Comparison of ENCODE assay signal across 10 cellular contexts in the genomic region with DNA sequence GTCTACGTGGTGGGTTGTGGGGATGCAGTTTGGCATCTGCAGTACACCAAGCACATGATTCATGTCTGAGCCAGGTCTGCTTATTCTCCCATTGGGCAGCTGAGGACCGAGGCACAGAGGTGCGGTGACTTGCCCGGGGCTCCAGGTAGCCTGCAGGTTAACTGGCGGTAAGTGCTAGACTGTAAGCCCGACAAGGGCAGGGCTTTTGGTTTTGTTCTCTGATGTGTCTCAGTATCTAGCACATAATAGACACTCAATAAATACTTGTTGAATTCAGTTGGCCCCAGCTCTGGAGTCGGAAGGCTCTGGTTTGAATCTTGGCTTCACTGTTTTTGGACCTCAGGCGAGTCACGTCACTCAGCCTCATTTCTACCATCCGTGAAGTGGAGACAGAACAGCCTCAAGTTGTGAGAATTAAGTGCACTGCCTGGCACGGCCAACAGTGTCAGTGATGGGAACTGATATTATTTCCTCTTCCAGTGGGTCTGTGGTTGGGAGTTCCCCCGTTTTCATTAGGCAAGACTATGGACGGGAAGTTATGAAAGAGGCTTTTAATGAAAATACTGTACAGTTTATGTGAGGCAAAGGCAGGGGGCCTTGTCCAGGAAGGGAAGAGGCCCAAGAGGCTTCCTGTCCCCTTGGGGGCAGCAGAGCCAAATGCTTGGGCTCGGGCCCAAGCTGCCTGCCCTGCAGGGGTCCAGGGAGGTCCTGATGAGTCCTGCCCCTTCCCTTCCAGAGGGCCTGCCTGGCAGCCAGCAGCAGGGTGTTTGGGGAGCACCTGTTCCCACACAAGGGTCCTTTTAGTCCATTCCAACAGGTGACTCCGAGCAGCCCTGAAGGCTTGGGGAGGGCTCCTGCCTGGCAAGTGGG. TPM values are rescaled to one million over a fixed set of nuclear protein-coding genes. Genes with fewer than 3 reads are reported as not detected.
DNase-seq lines count a peak whose midpoint lies in the region; ATAC-seq and TF ChIP-seq lines count a peak whose summit lies in the region.
"Had no signal": no experiment of that assay in that cellular context is flagged by ENCODE, and none has a peak within 500 bp of the region (broad histone marks: within the 10 kb centered on the region; RNA-seq: fewer than 3 reads in every experiment).

No MANE protein-coding gene starts in this region.

- no peak for TF ChIP-seq POLR2A in sigmoid colon (IDR thresholded peaks at IDR 0.05)

- H3K9me3 ChIP-seq in OCI-LY3 (ENCODE audit: insufficient read depth, low read length) (no peaks in the 10 kb centered on the region), neural progenitor cell (ENCODE audit: low read depth) (no peaks in the 10 kb centered on the region), sigmoid colon (no peaks in the 10 kb centered on the region)
- no peaks in the 10 kb centered on the region for H3K9me3 ChIP-seq in effector memory CD4-positive, alpha-beta T cell (ENCODE audit: control insufficient read depth, low read length)
- H3K9me3 ChIP-seq: heart left ventricle had no signal

- H3K79me2 ChIP-seq in OCI-LY3 (ENCODE audit: low read length) (peaks cover 31% of the 10 kb centered on the region), neural progenitor cell (ENCODE audit: low read depth) (peaks cover 22% of the 10 kb centered on the region)

- no peaks in the 10 kb centered on the region for H3K27me3 Mint-ChIP-seq in activated CD4-positive, alpha-beta T cell treated with anti-CD3 and anti-CD28 coated beads for 36 hours
- H3K27me3 Mint-ChIP-seq in neural progenitor cell (ENCODE audit: insufficient read depth, low read depth), result no peaks in the 10 kb centered on the region

- H4K20me1 ChIP-seq in OCI-LY3 (ENCODE audit: insufficient read depth, low read length), result peaks cover 19% of the 10 kb centered on the region; the same call in 1 of the 2 replicates
- H4K20me1 ChIP-seq in neural progenitor cell (ENCODE audit: low read depth), result peaks cover 50% of the 10 kb centered on the region

- H3K27me3 ChIP-seq in OCI-LY3 (ENCODE audit: low read depth, low read length), result no peaks in the 10 kb centered on the region
- H3K27me3 ChIP-seq in effector memory CD4-positive, alpha-beta T cell (replicated peaks; ENCODE audit: control insufficient read depth, insufficient read depth, low read length, poor library complexity, severe bottlenecking), result no peaks in the 10 kb centered on the region
- peaks cover 10% of the 10 kb centered on the region for H3K27me3 ChIP-seq in neural progenitor cell
- no peaks in the 10 kb centered on the region for H3K27me3 ChIP-seq in sigmoid colon
- H3K27me3 ChIP-seq: heart left ventricle had no signal

- H3K4me3 Mint-ChIP-seq in activated CD4-positive, alpha-beta T cell treated with anti-CD3 and anti-CD28 coated beads for 36 hours, result no peak overlapping the region
- no peak overlapping the region for H3K4me3 Mint-ChIP-seq in neural progenitor cell

- H3K27ac ChIP-seq in OCI-LY3 (ENCODE audit: low read length) (peak overlapping the region; percentile 22; the same call in 1 of the 2 replicates), neural progenitor cell (no peak overlapping the region), sigmoid colon (no peak overlapping the region)
- H3K27ac ChIP-seq in effector memory CD4-positive, alpha-beta T cell (ENCODE audit: insufficient read depth, low read length, poor library complexity, severe bottlenecking), result peak overlapping the region; percentile 2

- H3K4me2 ChIP-seq in OCI-LY3 (ENCODE audit: low read length), result no peak overlapping the region
- no peak overlapping the region for H3K4me2 ChIP-seq in neural progenitor cell

- no peak overlapping the region for H3K4me3 ChIP-seq in OCI-LY3 (ENCODE audit: low read length)
- H3K4me3 ChIP-seq in effector memory CD4-positive, alpha-beta T cell (ENCODE audit: insufficient read depth, low read depth, low read length, poor library complexity, severe bottlenecking), result no peak overlapping the region
- no peak overlapping the region for H3K4me3 ChIP-seq in neural progenitor cell
- no peak overlapping the region for H3K4me3 ChIP-seq in sigmoid colon

- H3F3A ChIP-seq in neural progenitor cell (ENCODE audit: low read depth), result peaks cover 28% of the 10 kb centered on the region

- no peak for ATAC-seq in activated CD4-positive, alpha-beta T cell treated with anti-CD3 and anti-CD28 coated beads for 36 hours
- no peak for ATAC-seq in GM19395 (IDR thresholded peaks at IDR 0.05; ENCODE audit: unreplicated experiment)
- ATAC-seq: sciatic nerve had no signal

- TF ChIP-seq EP300 in sigmoid colon (IDR thresholded peaks at IDR 0.05), result no peak

- H3K4me1 ChIP-seq in OCI-LY3 (ENCODE audit: low read length), result peaks cover 35% of the 10 kb centered on the region
- H3K4me1 ChIP-seq in effector memory CD4-positive, alpha-beta T cell (ENCODE audit: control insufficient read depth, insufficient read depth, low read length, poor library complexity, severe bottlenecking), result peaks cover 54% of the 10 kb centered on the region
- H3K4me1 ChIP-seq in neural progenitor cell, result peaks cover 12% of the 10 kb centered on the region
- H3K4me1 ChIP-seq in sigmoid colon, result peaks cover 0 to 54% (median 43%) of the 10 kb centered on the region in 4 donors

- TF ChIP-seq CTCF in OCI-LY3 (IDR thresholded peaks at IDR 0.05; ENCODE audit: low read depth, low read length), result no peak
- peak; percentile 15 for TF ChIP-seq CTCF in neural progenitor cell (IDR thresholded peaks at IDR 0.05)
- no peak for TF ChIP-seq CTCF in sigmoid colon (IDR thresholded peaks at IDR 0.05)

- H3K36me3 ChIP-seq in OCI-LY3 (replicated peaks; ENCODE audit: low read depth, low read length) (peaks cover 21% of the 10 kb centered on the region), neural progenitor cell (no peaks in the 10 kb centered on the region), sigmoid colon (peaks cover 0 to 27% (median 14%) of the 10 kb centered on the region in 4 donors)
- H3K36me3 ChIP-seq in effector memory CD4-positive, alpha-beta T cell (ENCODE audit: control insufficient read depth, insufficient read depth, low read length), result peaks cover 15% of the 10 kb centered on the region

- CTCF ChIA-PET in activated CD4-positive, alpha-beta T cell treated with anti-CD3 and anti-CD28 coated beads for 36 hours (lab: Charles Lee), result interaction anchor here (1.2 to 1.3 kb wide), 2 partner anchors 82 to 150 kb away, joined by 3 to 4 read pairs; no protein-coding TSS in a partner anchor

- H3K9ac ChIP-seq in OCI-LY3 (ENCODE audit: low read length), result no peak overlapping the region
- no peak overlapping the region for H3K9ac ChIP-seq in neural progenitor cell

- POLR2A ChIA-PET in activated CD4-positive, alpha-beta T cell treated with anti-CD3 and anti-CD28 coated beads for 36 hours (lab: Charles Lee), result no interaction called here

- H2AFZ ChIP-seq in OCI-LY3 (ENCODE audit: low read depth, low read length), result no peak overlapping the region
- no peak overlapping the region for H2AFZ ChIP-seq in neural progenitor cell (replicated peaks)

- peaks cover 48% of the 10 kb centered on the region for H3K4me1 Mint-ChIP-seq in activated CD4-positive, alpha-beta T cell treated with anti-CD3 and anti-CD28 coated beads for 36 hours
- peaks cover 36% of the 10 kb centered on the region for H3K4me1 Mint-ChIP-seq in neural progenitor cell

- intact Hi-C loops in activated CD4-positive, alpha-beta T cell treated with anti-CD3 and anti-CD28 coated beads for 36 hours (cut with DNase I, micrococcal nuclease), result loop anchor here in 1 of 2 experiments (10.0 kb wide), 1 partner anchor 898 kb away; a partner anchor contains a TSS
- intact Hi-C loops in sigmoid colon (cut with DNase I), result no loop called here

- peak overlapping the region; percentile 34 for H3K27ac Mint-ChIP-seq in activated CD4-positive, alpha-beta T cell treated with anti-CD3 and anti-CD28 coated beads for 36 hours
- no peak overlapping the region for H3K27ac Mint-ChIP-seq in neural progenitor cell

- no peak for DNase-seq in activated CD4-positive, alpha-beta T cell treated with anti-CD3 and anti-CD28 coated beads for 36 hours
- no peak for DNase-seq in activated CD4-positive, alpha-beta T cell treated with anti-CD3 and anti-CD28 coated beads, Interleukin-2, amount 50 U/mL, for 1 hour
- DNase-seq in effector memory CD4-positive, alpha-beta T cell, result no peak
- no peak for DNase-seq in neural progenitor cell (ENCODE audit: low spot score)
- no peak for DNase-seq in stimulated activated CD4-positive, alpha-beta T cell treated with anti-CD3 and anti-CD28 coated beads, Interleukin-4, amount 100 ng/mL, for 1 hour
- DNase-seq in sigmoid colon, result no peak

- H3K36me3 Mint-ChIP-seq in activated CD4-positive, alpha-beta T cell treated with anti-CD3 and anti-CD28 coated beads for 36 hours (ENCODE audit: low read depth), result peaks cover 39% of the 10 kb centered on the region
- peaks cover 23% of the 10 kb centered on the region for H3K36me3 Mint-ChIP-seq in neural progenitor cell

- WGBS in sigmoid colon, 2 donors, result 78 to 80% methylated on average over 15 of the region's 15 CpGs

- H3K9me3 Mint-ChIP-seq in activated CD4-positive, alpha-beta T cell treated with anti-CD3 and anti-CD28 coated beads for 36 hours (ENCODE audit: low read depth), result no peaks in the 10 kb centered on the region
- no peaks in the 10 kb centered on the region for H3K9me3 Mint-ChIP-seq in neural progenitor cell

RNA-seq across cellular contexts. Expression of a gene that starts 3.3 kb away (rescaled TPM):
- 100 to 1,000 TPM; 266 to 362 TPM for total RNA-seq in activated CD4-positive, alpha-beta T cell treated with anti-CD3 and anti-CD28 coated beads for 36 hours
- total RNA-seq in neural progenitor cell (ENCODE audit: low replicate concordance), result 133 and 206 TPM in 2 replicates
- total RNA-seq in sigmoid colon, result 10 to 100 TPM; 59.3 to 64.9 (median 62.4) TPM
- polyA plus RNA-seq in sigmoid colon, result 100 to 1,000 TPM; 231 to 330 (median 257) TPM

RNA-seq across cellular contexts. Expression of a gene that starts 3.4 kb away (rescaled TPM):
- total RNA-seq in activated CD4-positive, alpha-beta T cell treated with anti-CD3 and anti-CD28 coated beads for 36 hours, result 10 to 100 TPM; 10.9 to 21.0 TPM
- total RNA-seq in neural progenitor cell (ENCODE audit: low replicate concordance) (4.3 and 15.1 TPM in 2 replicates), sigmoid colon (10 to 100 TPM; 22.3 to 33.6 (median 29.4) TPM)
- polyA plus RNA-seq in sigmoid colon, result 10 to 100 TPM; 35.4 to 64.6 (median 50.4) TPM

RNA-seq across cellular contexts. Expression of a gene that starts 4.8 kb away (rescaled TPM):
- 10 to 100 TPM; 21.3 to 27.2 TPM for total RNA-seq in activated CD4-positive, alpha-beta T cell treated with anti-CD3 and anti-CD28 coated beads for 36 hours
- total RNA-seq in neural progenitor cell (ENCODE audit: low replicate concordance) (31.1 and 65.4 TPM in 2 replicates), sigmoid colon (10 to 100 TPM in 2 of 4 donors, 1 to 10 TPM in 2; 7.2 to 23.8 (median 12.9) TPM)
- polyA plus RNA-seq in sigmoid colon, result 10 to 100 TPM in 1 of 3 donors, 1 to 10 TPM in 2; 2.1 to 20.7 (median 5.4) TPM

RNA-seq across cellular contexts. Expression of a gene that starts 44.6 kb away (rescaled TPM):
- 10 to 100 TPM; 74.5 to 92.1 TPM for total RNA-seq in activated CD4-positive, alpha-beta T cell treated with anti-CD3 and anti-CD28 coated beads for 36 hours
- total RNA-seq in neural progenitor cell (ENCODE audit: low replicate concordance) (96.5 and 116 TPM in 2 replicates), sigmoid colon (100 to 1,000 TPM in 2 of 4 donors, 10 to 100 TPM in 2; 87.5 to 169 (median 98.2) TPM)
- polyA plus RNA-seq in sigmoid colon, result 100 to 1,000 TPM in 2 of 3 donors, 10 to 100 TPM in 1; 62.5 to 244 (median 115) TPM

RNA-seq across cellular contexts. Expression of a gene that starts 50.8 kb away (rescaled TPM):
- total RNA-seq in activated CD4-positive, alpha-beta T cell treated with anti-CD3 and anti-CD28 coated beads for 36 hours, result 10 to 100 TPM; 43.8 to 62.0 TPM
- 3.2 and 19.0 TPM in 2 replicates for total RNA-seq in neural progenitor cell (ENCODE audit: low replicate concordance)
- total RNA-seq in sigmoid colon, result 10 to 100 TPM in 3 of 4 donors, 1 to 10 TPM in 1; 9.6 to 26.6 (median 16.7) TPM
- polyA plus RNA-seq in sigmoid colon, result 10 to 100 TPM; 12.7 to 21.0 (median 16.2) TPM

Comparison
In these comparisons a context has a peak if more than half of its experiments do, and no peak if none do; other contexts are left out.
1. H3K27ac ChIP-seq: peak in OCI-LY3 (single experiment) and effector memory CD4-positive, alpha-beta T cell (single experiment); none in neural progenitor cell (single experiment) and sigmoid colon (0 of 4).